Comparison of ENCODE assay signal across 23 cellular contexts in the genomic region with DNA sequence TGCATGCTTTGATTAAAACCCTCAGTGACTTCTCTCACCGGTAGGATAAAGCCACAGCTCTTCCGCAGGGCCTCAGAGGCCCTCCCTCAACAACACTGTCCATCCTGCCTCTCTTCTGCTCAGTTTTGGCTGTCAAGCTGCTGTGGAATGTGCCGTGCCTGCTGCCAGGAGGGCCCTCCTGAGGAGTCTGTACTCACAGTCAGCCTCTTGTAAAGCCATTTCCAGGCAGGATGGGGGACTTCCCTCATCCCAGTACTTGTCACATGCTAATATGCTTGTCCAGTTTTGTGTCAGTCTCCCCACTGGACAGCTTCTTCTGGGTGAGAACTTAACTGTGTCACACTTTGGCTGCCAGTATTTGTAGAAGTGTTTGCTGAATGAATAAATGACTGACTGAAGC. TPM values are rescaled to one million over a fixed set of nuclear protein-coding genes. Genes with fewer than 3 reads are reported as not detected.
DNase-seq lines count a peak whose midpoint lies in the region; ATAC-seq and TF ChIP-seq lines count a peak whose summit lies in the region.
"Had no signal": no experiment of that assay in that cellular context is flagged by ENCODE, and none has a peak within 500 bp of the region (broad histone marks: within the 10 kb centered on the region; RNA-seq: fewer than 3 reads in every experiment).

No MANE protein-coding gene starts in this region.

- H3K27ac Mint-ChIP-seq in activated CD8-positive, alpha-beta T cell treated with anti-CD3 and anti-CD28 coated beads, Interleukin-2, amount 10 ng/mL, durations not matched to agents 7 days and 5 days, result peak overlapping the region; percentile 50
- H3K27ac Mint-ChIP-seq in activated CD8-positive, alpha-beta T cell treated with anti-CD3 and anti-CD28 coated beads for 36 hours, result no peak overlapping the region
- H3K27ac Mint-ChIP-seq: T-helper 2 cell treated with Interferon-gamma antibody and Interleukin-4, amounts not matched to agents 5 μg/mL and 100 μg/mL, for 36 hours had no signal

- no peaks in the 10 kb centered on the region for H3K9me3 Mint-ChIP-seq in activated CD8-positive, alpha-beta T cell treated with anti-CD3 and anti-CD28 coated beads, Interleukin-2, amount 10 ng/mL, durations not matched to agents 7 days and 5 days (ENCODE audit: insufficient read depth)
- H3K9me3 Mint-ChIP-seq in activated CD8-positive, alpha-beta T cell treated with anti-CD3 and anti-CD28 coated beads for 36 hours, result no peaks in the 10 kb centered on the region
- H3K9me3 Mint-ChIP-seq: IgD-negative memory B cell; T-helper 2 cell treated with Interferon-gamma antibody and Interleukin-4, amounts not matched to agents 5 μg/mL and 100 μg/mL, for 36 hours had no signal

- H3K27me3 Mint-ChIP-seq in activated CD8-positive, alpha-beta T cell treated with anti-CD3 and anti-CD28 coated beads, Interleukin-2, amount 10 ng/mL, durations not matched to agents 7 days and 5 days (ENCODE audit: low read depth), result no peaks in the 10 kb centered on the region
- H3K27me3 Mint-ChIP-seq in activated CD8-positive, alpha-beta T cell treated with anti-CD3 and anti-CD28 coated beads for 36 hours, result no peaks in the 10 kb centered on the region
- H3K27me3 Mint-ChIP-seq: CD4-positive, CD25-positive, alpha-beta regulatory T cell; IgD-negative memory B cell had no signal

- H3K4me1 Mint-ChIP-seq in activated CD8-positive, alpha-beta T cell treated with anti-CD3 and anti-CD28 coated beads, Interleukin-2, amount 10 ng/mL, durations not matched to agents 7 days and 5 days (ENCODE audit: low read depth), result no peaks in the 10 kb centered on the region
- H3K4me1 Mint-ChIP-seq in activated CD8-positive, alpha-beta T cell treated with anti-CD3 and anti-CD28 coated beads for 36 hours (ENCODE audit: low read depth), result no peaks in the 10 kb centered on the region
- H3K4me1 Mint-ChIP-seq: IgD-negative memory B cell had no signal

- intact Hi-C loops in activated CD8-positive, alpha-beta T cell treated with anti-CD3 and anti-CD28 coated beads for 36 hours (cut with micrococcal nuclease), result no loop called here
- intact Hi-C loops in heart left ventricle (cut with DNase I), result loop anchor here in 1 of 10 donors (10.0 kb wide), 1 partner anchor 64 kb away; a partner anchor contains a TSS
- intact Hi-C loops in sciatic nerve (cut with DNase I), result no loop called here
- intact Hi-C loops in head of caudate nucleus (cut with DNase I), result no loop called here

- H3K4me3 ChIP-seq in heart left ventricle (no peak overlapping the region), GM23248 (no peak overlapping the region)
- H3K4me3 ChIP-seq: cardiac muscle cell, pancreas, right lobe of liver had no signal

- POLR2A ChIA-PET in activated CD8-positive, alpha-beta T cell treated with anti-CD3 and anti-CD28 coated beads, Interleukin-2, amount 10 ng/mL, durations not matched to agents 7 days and 5 days (lab: Charles Lee), result no interaction called here
- POLR2A ChIA-PET in activated CD8-positive, alpha-beta T cell treated with anti-CD3 and anti-CD28 coated beads for 36 hours (lab: Charles Lee), result interaction anchor here (0.9 kb wide), 1 partner anchor 11 kb away, joined by 3 read pairs; no protein-coding TSS in a partner anchor
- POLR2A ChIA-PET in RWPE1 (lab: Yijun Ruan, JAX; ENCODE audit: low non-redundant PET), result no interaction called here

- no peak for ATAC-seq in activated CD8-positive, alpha-beta T cell treated with anti-CD3 and anti-CD28 coated beads, Interleukin-2, amount 10 ng/mL, durations not matched to agents 7 days and 5 days
- ATAC-seq in activated CD8-positive, alpha-beta T cell treated with anti-CD3 and anti-CD28 coated beads for 36 hours, result no peak
- ATAC-seq in heart left ventricle (peak in 3 of 4 donors; percentile 31 to 53 (median 40)), sciatic nerve (no peak)
- ATAC-seq: right lobe of liver had no signal

- TF ChIP-seq CTCF in activated CD8-positive, alpha-beta T cell treated with anti-CD3 and anti-CD28 coated beads for 36 hours (IDR thresholded peaks at IDR 0.05), result no peak
- TF ChIP-seq CTCF in RWPE1 (conservative IDR thresholded peaks at IDR 0.05; ENCODE audit: low read depth) (no peak), heart left ventricle (IDR thresholded peaks at IDR 0.05) (no peak)

- no peak for TF ChIP-seq POLR2A in heart left ventricle (IDR thresholded peaks at IDR 0.05)

- in situ Hi-C loops in GM23248 (cut with MboI), result no loop called here

- no peaks in the 10 kb centered on the region for H3K9me2 ChIP-seq in GM23248 (ENCODE audit: insufficient read depth)

- H3K9ac ChIP-seq in GM23248, result no peak overlapping the region

- H3K4me2 ChIP-seq in GM23248 (ENCODE audit: unreplicated experiment), result no peak overlapping the region

- H3F3A ChIP-seq in GM23248 (ENCODE audit: insufficient read depth), result peaks cover 11% of the 10 kb centered on the region

- H3K36me3 Mint-ChIP-seq in activated CD8-positive, alpha-beta T cell treated with anti-CD3 and anti-CD28 coated beads, Interleukin-2, amount 10 ng/mL, durations not matched to agents 7 days and 5 days (ENCODE audit: low read depth), result peaks cover 24% of the 10 kb centered on the region
- H3K36me3 Mint-ChIP-seq in activated CD8-positive, alpha-beta T cell treated with anti-CD3 and anti-CD28 coated beads for 36 hours (ENCODE audit: low read depth), result peaks cover 11% of the 10 kb centered on the region

- H3K9me3 ChIP-seq in heart left ventricle (no peaks in the 10 kb centered on the region), GM23248 (ENCODE audit: low read depth) (no peaks in the 10 kb centered on the region)
- H3K9me3 ChIP-seq: pancreas, right lobe of liver had no signal

- peak overlapping the region; percentile 49 for H3K27ac ChIP-seq in RWPE1
- no peak overlapping the region for H3K27ac ChIP-seq in heart left ventricle
- H3K27ac ChIP-seq in GM23248, result no peak overlapping the region
- H3K27ac ChIP-seq: 22Rv1, cardiac muscle cell, pancreas, right lobe of liver, VCaP had no signal

- peaks cover 0 to 99% (median 88%) of the 10 kb centered on the region in 9 donors for H3K36me3 ChIP-seq in heart left ventricle
- peaks cover 26% of the 10 kb centered on the region for H3K36me3 ChIP-seq in GM23248 (ENCODE audit: low read depth)

- H3K4me1 ChIP-seq in heart left ventricle (peaks cover 0 to 19% (median 0%) of the 10 kb centered on the region in 12 donors), GM23248 (ENCODE audit: insufficient read depth) (no peaks in the 10 kb centered on the region)
- H3K4me1 ChIP-seq: pancreas had no signal

- H4K20me1 ChIP-seq in GM23248 (ENCODE audit: insufficient read depth), result no peaks in the 10 kb centered on the region

- H3K4me3 Mint-ChIP-seq in activated CD8-positive, alpha-beta T cell treated with anti-CD3 and anti-CD28 coated beads, Interleukin-2, amount 10 ng/mL, durations not matched to agents 7 days and 5 days, result no peak overlapping the region
- H3K4me3 Mint-ChIP-seq in activated CD8-positive, alpha-beta T cell treated with anti-CD3 and anti-CD28 coated beads for 36 hours, result no peak overlapping the region
- H3K4me3 Mint-ChIP-seq: CD4-positive, CD25-positive, alpha-beta regulatory T cell; T-helper 2 cell treated with Interferon-gamma antibody and Interleukin-4, amounts not matched to agents 5 μg/mL and 100 μg/mL, for 36 hours had no signal

- H2AFZ ChIP-seq in GM23248, result no peak overlapping the region

- H3K27me3 ChIP-seq in heart left ventricle, result no peaks in the 10 kb centered on the region
- no peaks in the 10 kb centered on the region for H3K27me3 ChIP-seq in GM23248 (replicated peaks; ENCODE audit: insufficient read depth)
- H3K27me3 ChIP-seq: cardiac muscle cell, pancreas, right lobe of liver had no signal

- CTCF ChIA-PET in activated CD8-positive, alpha-beta T cell treated with anti-CD3 and anti-CD28 coated beads, Interleukin-2, amount 10 ng/mL, durations not matched to agents 7 days and 5 days (lab: Charles Lee), result no interaction called here
- CTCF ChIA-PET in activated CD8-positive, alpha-beta T cell treated with anti-CD3 and anti-CD28 coated beads for 36 hours (lab: Charles Lee), result interaction anchor here (0.6 to 1.1 kb wide), 2 partner anchors 16 to 413 kb away, joined by 3 to 4 read pairs; no protein-coding TSS in a partner anchor
- CTCF ChIA-PET in RWPE1 (lab: Yijun Ruan, JAX), result interaction anchor here (1.1 kb wide), 1 partner anchor 18 kb away, joined by 3 read pairs; no protein-coding TSS in a partner anchor

- no peak for DNase-seq in activated CD8-positive, alpha-beta T cell treated with anti-CD3 and anti-CD28 coated beads, Interleukin-2, amount 10 ng/mL, durations not matched to agents 7 days and 5 days
- no peak for DNase-seq in activated CD8-positive, alpha-beta T cell treated with anti-CD3 and anti-CD28 coated beads for 36 hours
- DNase-seq in RWPE1 (ENCODE audit: low spot score), result no peak
- peak in 2 of 5 donors; percentile 18 for DNase-seq in heart left ventricle
- peak; percentile 14 for DNase-seq in sciatic nerve (ENCODE audit: low spot score)
- no peak for DNase-seq in HCEC 1CT
- no peak for DNase-seq in head of caudate nucleus
- no peak for DNase-seq in GM23248
- DNase-seq: activated CD4-positive, alpha-beta T cell treated with anti-CD3 and anti-CD28 coated beads for 48 hours; activated effector memory CD4-positive, alpha-beta T cell treated with anti-CD3 and anti-CD28 coated beads, Interleukin-2, amount 50 U/mL, for 16 hours; CD4-positive, CD25-positive, alpha-beta regulatory T cell; dermis blood vessel endothelial cell; mesendoderm; NCI-H1092; NCI-H187 treated with DMSO at 0.1 percent for 48 hours; NCI-H526; right lobe of liver had no signal

- 34 to 57% (median 54%) methylated on average over 2 to 3 of the region's 3 CpGs for WGBS in heart left ventricle, 4 donors
- 82% methylated on average over 3 of the region's 3 CpGs for WGBS in GM23248 (ENCODE audit: low coverage in 1 of 2, low lambda C conversion rate in 2 of 2, missing lambda C conversion rate in 2 of 2), 2 experiments

- H3K79me2 ChIP-seq in GM23248 (ENCODE audit: insufficient read depth), result peaks cover 74% of the 10 kb centered on the region

RNA-seq across cellular contexts. Expression of a gene that starts 13.9 kb away (rescaled TPM):
- 100 to 1,000 TPM; 135 to 149 TPM for total RNA-seq in activated CD8-positive, alpha-beta T cell treated with anti-CD3 and anti-CD28 coated beads, Interleukin-2, amount 10 ng/mL, durations not matched to agents 7 days and 5 days
- 100 to 1,000 TPM; 226 to 228 TPM for total RNA-seq in activated CD8-positive, alpha-beta T cell treated with anti-CD3 and anti-CD28 coated beads for 36 hours
- total RNA-seq in heart left ventricle (10 to 100 TPM; 24.4 to 53.8 (median 37.7) TPM), sciatic nerve (68.2 TPM)
- polyA plus RNA-seq in heart left ventricle (10 to 100 TPM; 33.0 to 65.4 TPM), GM23248 (2016; fragmentation: Nextera tagmentation; extraction: Ambion mirVana) (63.0 and 67.9 TPM in 2 replicates)
- total RNA-seq in GM23248 (2014; rRNA removed; shearing (Covaris generic)), result 78.5 and 117 TPM in 2 replicates

RNA-seq across cellular contexts. Expression of a gene that starts 21.0 kb away (rescaled TPM):
- 1 to 10 TPM; 7.3 to 7.8 TPM for total RNA-seq in activated CD8-positive, alpha-beta T cell treated with anti-CD3 and anti-CD28 coated beads, Interleukin-2, amount 10 ng/mL, durations not matched to agents 7 days and 5 days
- total RNA-seq in activated CD8-positive, alpha-beta T cell treated with anti-CD3 and anti-CD28 coated beads for 36 hours, result 1 to 10 TPM; 7.4 to 8.0 TPM
- total RNA-seq in heart left ventricle, result 10 to 100 TPM in 1 of 9 donors, 1 to 10 TPM in 7, under 1 TPM in 1; 0.77 to 23.8 (median 2.7) TPM
- polyA plus RNA-seq in heart left ventricle, result 1 to 10 TPM; 1.1 to 3.0 TPM
- 16.2 TPM for total RNA-seq in sciatic nerve
- total RNA-seq in GM23248 (2014; rRNA removed; shearing (Covaris generic)), result 0.25 and 0.97 TPM in 2 replicates
- 0.76 and 0.80 TPM in 2 replicates for polyA plus RNA-seq in GM23248 (2016; fragmentation: Nextera tagmentation; extraction: Ambion mirVana)

RNA-seq across cellular contexts. Expression of a gene that starts 23.7 kb away (rescaled TPM):
- 100 to 1,000 TPM in 1 of 2 experiments, 10 to 100 TPM in 1; 95.8 to 105 TPM for total RNA-seq in activated CD8-positive, alpha-beta T cell treated with anti-CD3 and anti-CD28 coated beads, Interleukin-2, amount 10 ng/mL, durations not matched to agents 7 days and 5 days
- 10 to 100 TPM; 71.4 to 76.7 TPM for total RNA-seq in activated CD8-positive, alpha-beta T cell treated with anti-CD3 and anti-CD28 coated beads for 36 hours
- total RNA-seq in heart left ventricle, result 10 to 100 TPM; 13.1 to 34.4 (median 20.2) TPM
- 10 to 100 TPM; 17.4 to 58.9 TPM for polyA plus RNA-seq in heart left ventricle
- total RNA-seq in sciatic nerve, result 113 TPM
- total RNA-seq in GM23248 (2014; rRNA removed; shearing (Covaris generic)), result 21.9 and 22.9 TPM in 2 replicates
- 6.1 and 8.0 TPM in 2 replicates for polyA plus RNA-seq in GM23248 (2016; fragmentation: Nextera tagmentation; extraction: Ambion mirVana)

RNA-seq across cellular contexts. Expression of a gene that starts 33.2 kb away (rescaled TPM):
- total RNA-seq in activated CD8-positive, alpha-beta T cell treated with anti-CD3 and anti-CD28 coated beads, Interleukin-2, amount 10 ng/mL, durations not matched to agents 7 days and 5 days, result 10 to 100 TPM; 62.5 to 67.3 TPM
- 10 to 100 TPM; 68.4 to 73.0 TPM for total RNA-seq in activated CD8-positive, alpha-beta T cell treated with anti-CD3 and anti-CD28 coated beads for 36 hours
- total RNA-seq in heart left ventricle (100 to 1,000 TPM in 1 of 9 donors, 10 to 100 TPM in 8; 36.3 to 124 (median 49.4) TPM), sciatic nerve (144 TPM)
- polyA plus RNA-seq in heart left ventricle (10 to 100 TPM; 89.9 to 95.1 TPM), GM23248 (2016; fragmentation: Nextera tagmentation; extraction: Ambion mirVana) (551 and 556 TPM in 2 replicates)
- total RNA-seq in GM23248 (2014; rRNA removed; shearing (Covaris generic)), result 320 and 357 TPM in 2 replicates

RNA-seq across cellular contexts. Expression of a gene that starts 57.2 kb away (rescaled TPM):
- 100 to 1,000 TPM in 1 of 2 experiments, 10 to 100 TPM in 1; 92.9 to 104 TPM for total RNA-seq in activated CD8-positive, alpha-beta T cell treated with anti-CD3 and anti-CD28 coated beads, Interleukin-2, amount 10 ng/mL, durations not matched to agents 7 days and 5 days
- 100 to 1,000 TPM; 101 to 105 TPM for total RNA-seq in activated CD8-positive, alpha-beta T cell treated with anti-CD3 and anti-CD28 coated beads for 36 hours
- total RNA-seq in heart left ventricle (10 to 100 TPM; 12.3 to 60.7 (median 23.3) TPM), sciatic nerve (63.5 TPM)
- polyA plus RNA-seq in heart left ventricle (10 to 100 TPM; 13.2 to 28.1 TPM), GM23248 (2016; fragmentation: Nextera tagmentation; extraction: Ambion mirVana) (160 and 163 TPM in 2 replicates)
- total RNA-seq in GM23248 (2014; rRNA removed; shearing (Covaris generic)), result 224 and 257 TPM in 2 replicates

Comparison
In these comparisons a context has a peak if more than half of its experiments do, and no peak if none do; other contexts are left out.
1. ATAC-seq: peak in heart left ventricle (3 of 4); none in activated CD8-positive, alpha-beta T cell treated with anti-CD3 and anti-CD28 coated beads, Interleukin-2, amount 10 ng/mL, durations not matched to agents 7 days and 5 days (single experiment), activated CD8-positive, alpha-beta T cell treated with anti-CD3 and anti-CD28 coated beads for 36 hours (single experiment) and sciatic nerve (single experiment).